In the genomic region with DNA sequence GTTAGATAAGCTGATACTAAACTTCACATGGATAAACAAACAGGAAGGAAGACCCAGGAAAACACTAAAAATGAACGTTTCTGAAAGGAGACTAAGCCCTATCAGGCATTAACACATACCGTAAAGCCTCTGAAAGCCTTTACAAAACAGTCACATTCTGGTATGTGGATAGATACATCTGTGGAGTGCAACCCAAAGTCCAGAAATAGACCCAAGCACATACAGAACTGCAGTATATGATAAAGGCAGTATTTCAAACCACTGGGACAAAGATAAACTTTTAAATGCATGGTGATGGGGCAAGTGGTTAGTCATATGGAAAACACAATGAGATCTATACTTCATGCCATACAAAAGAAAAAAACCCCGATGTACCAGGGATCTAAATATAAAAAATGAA, we compare ENCODE assay signal across 13 cellular contexts.
"Had no signal": no experiment of that assay in that cellular context is flagged by ENCODE, and none has a peak within 500 bp of the region (broad histone marks: within the 10 kb centered on the region; RNA-seq: fewer than 3 reads in every experiment).

No MANE protein-coding gene starts in this region.

- H3K27me3 Mint-ChIP-seq: activated B cell treated with CpG ODN at 0.5 μM for 24 hours; activated naive CD8-positive, alpha-beta T cell had no signal

- H3K4me3 ChIP-seq: hepatocyte, left ventricle myocardium inferior, neural progenitor cell, thyroid gland had no signal

- DNase-seq: activated B cell treated with CpG ODN at 0.5 μM for 24 hours; activated T-cell treated with anti-CD3 and anti-CD28 coated beads, Interleukin-2, amount 50 U/mL, for 1 hour; effector CD4-positive, alpha-beta T cell; kidney; left ventricle myocardium inferior; small intestine; T-helper 1 cell; thyroid gland had no signal

- H3K36me3 ChIP-seq: thyroid gland had no signal

- H3K9me3 ChIP-seq: left ventricle myocardium inferior, thyroid gland had no signal

- H3K4me1 ChIP-seq: neural progenitor cell, parathyroid adenoma, thyroid gland had no signal

- H3K4me1 Mint-ChIP-seq: activated B cell treated with CpG ODN at 0.5 μM for 24 hours, mesothelial cell of epicardium, neural progenitor cell had no signal

- H3K9me3 Mint-ChIP-seq: activated B cell treated with CpG ODN at 0.5 μM for 24 hours had no signal

- H3K27ac ChIP-seq: hepatocyte, left ventricle myocardium inferior, neural progenitor cell, parathyroid adenoma, thyroid gland had no signal

- H3K27me3 ChIP-seq: hepatocyte, neural progenitor cell, thyroid gland had no signal

- H3K4me3 Mint-ChIP-seq: activated B cell treated with CpG ODN at 0.5 μM for 24 hours; activated naive CD8-positive, alpha-beta T cell; mesothelial cell of epicardium; neural progenitor cell had no signal

- H3K27ac Mint-ChIP-seq: activated B cell treated with CpG ODN at 0.5 μM for 24 hours; activated naive CD8-positive, alpha-beta T cell; mesothelial cell of epicardium; neural progenitor cell had no signal
